9 cellular contexts compared by ENCODE assay signal in genomic region chr11:67268684-67269268, GRCh38. TPM values are rescaled to one million over a fixed set of nuclear protein-coding genes. Genes with fewer than 3 reads are reported as not detected.
DNase-seq lines count a peak whose midpoint lies in the region; ATAC-seq, FAIRE-seq and TF ChIP-seq lines count a peak whose summit lies in the region.
"Had no signal": no experiment of that assay in that cellular context is flagged by ENCODE, and none has a peak within 500 bp of the region (broad histone marks: within the 10 kb centered on the region; RNA-seq: fewer than 3 reads in every experiment).

No MANE protein-coding gene starts in this region.

- H3K9me3 ChIP-seq in astrocyte (ENCODE audit: insufficient read depth, low read depth, low read length) (no peaks in the 10 kb centered on the region), mucosa of rectum (ENCODE audit: control insufficient read depth in 2 of 2, low read length in 2 of 2) (no peaks in the 10 kb centered on the region), tibial nerve (no peaks in the 10 kb centered on the region)

- FAIRE-seq in astrocyte (lab: Jason Lieb, UNC): no peak

- peaks cover 18% of the 10 kb centered on the region for H3K4me1 Mint-ChIP-seq in astrocyte (ENCODE audit: low read depth, unreplicated experiment)

- H3K79me2 ChIP-seq in astrocyte (ENCODE audit: insufficient read depth, low read length): peaks cover 78% of the 10 kb centered on the region

- no peaks in the 10 kb centered on the region for H3K36me3 ChIP-seq in astrocyte (ENCODE audit: insufficient read depth, low read length)
- peaks cover 15 to 26% of the 10 kb centered on the region in 2 donors for H3K36me3 ChIP-seq in mucosa of rectum (ENCODE audit: control insufficient read depth in 2 of 2, insufficient read depth in 2 of 2, low read length in 2 of 2)
- H3K36me3 ChIP-seq in tibial nerve: peaks cover 0 to 10% (median 4%) of the 10 kb centered on the region in 3 donors

- DNase-seq in activated T-cell treated with anti-CD3 and anti-CD28 coated beads, Interleukin-2, amount 50 U/mL, for 1 hour: peak; percentile 17
- no peak for DNase-seq in activated T-cell treated with anti-CD3 and anti-CD28 coated beads, Interleukin-2, amount 50 U/mL, for 48 hours
- no peak for DNase-seq in astrocyte (ENCODE audit: low read depth)
- DNase-seq in tibial nerve (ENCODE audit: low spot score in 2 of 2): no peak
- no peak for DNase-seq in Ammon's horn (ENCODE audit: low spot score)
- no peak for DNase-seq in EL
- DNase-seq: NCI-H748 treated with DMSO at 0.1 percent for 48 hours had no signal

- H3K4me1 ChIP-seq in astrocyte (ENCODE audit: insufficient read depth, low read length): peaks cover 33% of the 10 kb centered on the region
- peaks cover 69 to 70% of the 10 kb centered on the region in 2 donors for H3K4me1 ChIP-seq in mucosa of rectum (ENCODE audit: control insufficient read depth in 2 of 2, insufficient read depth in 2 of 2, low read length in 2 of 2)
- H3K4me1 ChIP-seq in tibial nerve: peaks cover 5 to 76% (median 65%) of the 10 kb centered on the region in 4 donors

- TF ChIP-seq CTCF in astrocyte (IDR thresholded peaks at IDR 0.05; ENCODE audit: insufficient read depth, low read depth, low read length) (no peak), tibial nerve (IDR thresholded peaks at IDR 0.05) (no peak)

- WGBS in tibial nerve, 2 donors: 83% methylated on average over 10 to 15 of the region's 16 CpGs

- H3K4me3 ChIP-seq in astrocyte (ENCODE audit: insufficient read depth, low read depth, low read length) (no peak overlapping the region), mucosa of rectum (ENCODE audit: low read length in 2 of 2) (peak overlapping the region; percentile 87 to 91), tibial nerve (peak overlapping the region in 3 of 4 donors; percentile 89 to 99 (median 97))

- H3K4me3 Mint-ChIP-seq in astrocyte (ENCODE audit: unreplicated experiment): peak overlapping the region; percentile 50

- H3K27ac ChIP-seq in astrocyte (ENCODE audit: low read depth, low read length) (no peak overlapping the region), mucosa of rectum (ENCODE audit: low read depth in 2 of 2, low read length in 2 of 2) (peak overlapping the region; percentile 95 to 98), tibial nerve (peak overlapping the region in 3 of 4 donors; percentile 92 to 98 (median 96))

- no peak for TF ChIP-seq POLR2A in tibial nerve (IDR thresholded peaks at IDR 0.05)

- H3K27ac Mint-ChIP-seq in astrocyte (ENCODE audit: unreplicated experiment): no peak overlapping the region

- H3K4me2 ChIP-seq in astrocyte (ENCODE audit: low read length): peak overlapping the region; percentile 99

- no peak overlapping the region for H3K9ac ChIP-seq in astrocyte (ENCODE audit: low read length)
- peak overlapping the region; percentile 38 to 97 for H3K9ac ChIP-seq in mucosa of rectum (ENCODE audit: low read depth in 1 of 2, low read length in 2 of 2)

- H3K27me3 ChIP-seq in astrocyte (ENCODE audit: insufficient read depth, low read length): no peaks in the 10 kb centered on the region
- no peaks in the 10 kb centered on the region for H3K27me3 ChIP-seq in mucosa of rectum (ENCODE audit: control insufficient read depth in 2 of 2, insufficient read depth in 2 of 2, low read length in 2 of 2)
- no peaks in the 10 kb centered on the region for H3K27me3 ChIP-seq in tibial nerve

- H4K20me1 ChIP-seq in astrocyte (ENCODE audit: insufficient read depth, low read length): peaks cover 64% of the 10 kb centered on the region

- H3K36me3 Mint-ChIP-seq in astrocyte (ENCODE audit: low read depth, unreplicated experiment): peaks cover 4% of the 10 kb centered on the region

- no peak for TF ChIP-seq EP300 in tibial nerve (IDR thresholded peaks at IDR 0.05)

- no peak overlapping the region for H2AFZ ChIP-seq in astrocyte (ENCODE audit: low read depth, low read length)

- ATAC-seq in GM18502 (IDR thresholded peaks at IDR 0.05; ENCODE audit: poor library complexity, unreplicated experiment): no peak

- H3K9me3 Mint-ChIP-seq in astrocyte (ENCODE audit: unreplicated experiment): no peaks in the 10 kb centered on the region

- H3K27me3 Mint-ChIP-seq in astrocyte (ENCODE audit: low read depth, unreplicated experiment): peaks cover 5% of the 10 kb centered on the region

RNA-seq across cellular contexts. Expression of gene GRK2, which starts 2.5 kb away (rescaled TPM):
- total RNA-seq in astrocyte (27.2 and 34.0 TPM in 2 replicates), tibial nerve (100 to 1,000 TPM in 1 of 4 donors, 10 to 100 TPM in 3; 46.0 to 134 (median 65.4) TPM)

RNA-seq across cellular contexts. Expression of gene ANKRD13D, which starts 20.3 kb away (rescaled TPM):
- total RNA-seq in astrocyte: 39.4 and 40.8 TPM in 2 replicates
- total RNA-seq in tibial nerve: 100 to 1,000 TPM in 1 of 4 donors, 10 to 100 TPM in 3; 46.8 to 158 (median 69.5) TPM

RNA-seq across cellular contexts. Expression of gene SSH3, which starts 34.6 kb away (rescaled TPM):
- total RNA-seq in astrocyte (19.1 and 20.1 TPM in 2 replicates), tibial nerve (10 to 100 TPM; 28.5 to 51.6 (median 43.1) TPM)
